ENCODE assay signal across 16 cellular contexts in the genomic region with DNA sequence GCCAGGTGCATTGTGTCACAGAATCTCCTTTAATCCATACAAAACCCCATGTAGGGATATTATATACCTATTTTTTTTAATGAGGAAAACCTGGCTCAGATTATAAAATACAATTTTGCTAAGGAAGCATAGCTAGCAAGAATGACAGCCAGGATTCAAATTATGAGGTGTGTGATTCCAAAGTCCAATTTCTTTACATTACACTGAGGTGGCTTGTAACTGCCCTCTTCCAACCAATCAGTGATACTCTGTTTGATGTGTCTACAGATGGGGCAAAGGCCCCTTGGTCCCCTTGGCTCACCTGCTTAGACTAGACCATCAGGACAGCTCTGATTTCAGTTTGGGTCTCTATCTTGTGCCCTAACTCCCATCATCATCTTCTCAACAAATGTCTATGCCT.
DNase-seq lines count a peak whose midpoint lies in the region; ATAC-seq and TF ChIP-seq lines count a peak whose summit lies in the region.
"Had no signal": no experiment of that assay in that cellular context is flagged by ENCODE, and none has a peak within 500 bp of the region (broad histone marks: within the 10 kb centered on the region; RNA-seq: fewer than 3 reads in every experiment).

No MANE protein-coding gene starts in this region.

- no peaks in the 10 kb centered on the region for H3K27me3 ChIP-seq in esophagus muscularis mucosa

- intact Hi-C loops in esophagus muscularis mucosa (cut with DNase I): no loop called here
- intact Hi-C loops in mucosa of descending colon (cut with DNase I, micrococcal nuclease): no loop called here

- H3K27ac ChIP-seq in esophagus muscularis mucosa (replicated peaks in 1 of 4): no peak overlapping the region

- no peak for TF ChIP-seq EP300 in esophagus muscularis mucosa (IDR thresholded peaks at IDR 0.05)

- DNase-seq in SW480 (ENCODE audit: low spot score) (peak; percentile 10), esophagus muscularis mucosa (ENCODE audit: extremely low spot score) (peak; percentile 77), mucosa of descending colon (no peak), T-helper 2 cell (no peak)
- no peak for DNase-seq in stimulated activated CD4-positive, alpha-beta T cell treated with anti-CD3 and anti-CD28 coated beads, Interleukin-4, amount 100 ng/mL, for 4 hours
- no peak for DNase-seq in activated T-cell treated with anti-CD3 and anti-CD28 coated beads, Interleukin-2, amount 50 U/mL, for 72 hours
- DNase-seq: C1 segment of cervical spinal cord; Calu3; CD4-positive, alpha-beta memory T cell; COR-L47; DMS53; DMS79 treated with DMSO at 0.1 percent for 48 hours; GF-D8; GOT3; HFFc6 had no signal

- H3K4me1 ChIP-seq in esophagus muscularis mucosa (peaks cover 0 to 29% (median 20%) of the 10 kb centered on the region in 4 donors), mucosa of descending colon (ENCODE audit: low read depth) (peaks cover 6% of the 10 kb centered on the region)
- H3K4me1 ChIP-seq: HAP-1 had no signal

- H3K36me3 Mint-ChIP-seq in activated T-cell treated with anti-CD3 and anti-CD28 coated beads, Interleukin-2, amount 50 U/mL, for 72 hours (ENCODE audit: insufficient read depth in 2 of 2): no peaks in the 10 kb centered on the region
- H3K36me3 Mint-ChIP-seq: CD4-positive, alpha-beta memory T cell had no signal

- H3K4me1 Mint-ChIP-seq in activated T-cell treated with anti-CD3 and anti-CD28 coated beads, Interleukin-2, amount 50 U/mL, for 72 hours (ENCODE audit: low read depth): no peaks in the 10 kb centered on the region
- H3K4me1 Mint-ChIP-seq: CD4-positive, alpha-beta memory T cell had no signal

- peak; percentile 92 for ATAC-seq in mucosa of descending colon
- ATAC-seq in activated T-cell treated with anti-CD3 and anti-CD28 coated beads, Interleukin-2, amount 50 U/mL, for 72 hours (replicated peaks in 1 of 2): no peak

- H3K4me3 ChIP-seq in esophagus muscularis mucosa: no peak overlapping the region
- H3K4me3 ChIP-seq in mucosa of descending colon: no peak overlapping the region
- H3K4me3 ChIP-seq: HAP-1 had no signal

- no peak overlapping the region for H3K4me3 Mint-ChIP-seq in activated T-cell treated with anti-CD3 and anti-CD28 coated beads, Interleukin-2, amount 50 U/mL, for 72 hours
- H3K4me3 Mint-ChIP-seq: CD4-positive, alpha-beta memory T cell; HFFc6 had no signal

- peaks cover 0 to 6% of the 10 kb centered on the region in 2 donors for H3K9me3 Mint-ChIP-seq in activated T-cell treated with anti-CD3 and anti-CD28 coated beads, Interleukin-2, amount 50 U/mL, for 72 hours

- no peak for TF ChIP-seq POLR2A in esophagus muscularis mucosa (IDR thresholded peaks at IDR 0.05; ENCODE audit: low read depth)

- no peak for TF ChIP-seq CTCF in esophagus muscularis mucosa (IDR thresholded peaks at IDR 0.05)
- no peak for TF ChIP-seq CTCF in mucosa of descending colon (IDR thresholded peaks at IDR 0.05)

- H3K36me3 ChIP-seq in esophagus muscularis mucosa (peaks cover 0 to 28% (median 0%) of the 10 kb centered on the region in 4 donors), mucosa of descending colon (ENCODE audit: low read depth) (no peaks in the 10 kb centered on the region)
- H3K36me3 ChIP-seq: HAP-1 had no signal

- no peaks in the 10 kb centered on the region for H3K27me3 Mint-ChIP-seq in activated T-cell treated with anti-CD3 and anti-CD28 coated beads, Interleukin-2, amount 50 U/mL, for 72 hours (ENCODE audit: low read depth)
- H3K27me3 Mint-ChIP-seq: CD4-positive, alpha-beta memory T cell had no signal

- H3K9me3 ChIP-seq in esophagus muscularis mucosa (no peaks in the 10 kb centered on the region), mucosa of descending colon (no peaks in the 10 kb centered on the region)
- H3K9me3 ChIP-seq: HAP-1 had no signal

- H3K27ac Mint-ChIP-seq in activated T-cell treated with anti-CD3 and anti-CD28 coated beads, Interleukin-2, amount 50 U/mL, for 72 hours: no peak overlapping the region
- H3K27ac Mint-ChIP-seq: CD4-positive, alpha-beta memory T cell; HFFc6 had no signal

Comparison
In these comparisons a context has a peak if more than half of its experiments do, and no peak if none do; other contexts are left out.
1. DNase-seq: peak in SW480 (single experiment) and esophagus muscularis mucosa (single experiment); none in mucosa of descending colon (0 of 3), stimulated activated CD4-positive, alpha-beta T cell treated with anti-CD3 and anti-CD28 coated beads, Interleukin-4, amount 100 ng/mL, for 4 hours (0 of 2), T-helper 2 cell (0 of 5) and activated T-cell treated with anti-CD3 and anti-CD28 coated beads, Interleukin-2, amount 50 U/mL, for 72 hours (0 of 2).